Comparison of ENCODE assay signal across 11 cellular contexts in genomic region chr6:149846321-149846720, GRCh38. TPM values are rescaled to one million over a fixed set of nuclear protein-coding genes. Genes with fewer than 3 reads are reported as not detected.
DNase-seq lines count a peak whose midpoint lies in the region; ATAC-seq and TF ChIP-seq lines count a peak whose summit lies in the region.
"Had no signal": no experiment of that assay in that cellular context is flagged by ENCODE, and none has a peak within 500 bp of the region (broad histone marks: within the 10 kb centered on the region; RNA-seq: fewer than 3 reads in every experiment).

No MANE protein-coding gene starts in this region.

- ATAC-seq in omental fat pad (ENCODE audit: low FRiP score) (peak; percentile 70), HG03159 (IDR thresholded peaks at IDR 0.05; ENCODE audit: unreplicated experiment) (no peak), GM18520 (IDR thresholded peaks at IDR 0.05; ENCODE audit: unreplicated experiment) (no peak)

- no peak overlapping the region for H3K27ac ChIP-seq in caudate nucleus (ENCODE audit: low read depth, low read length)

- no peak for TF ChIP-seq CTCF in omental fat pad (IDR thresholded peaks at IDR 0.05)

- peak; percentile 85 for DNase-seq in DMS 273 (lab: John Stamatoyannopoulos, UW; ENCODE audit: unreplicated experiment)
- DNase-seq in NCI-H2171 treated with DMSO at 0.1 percent for 48 hours (lab: John Stamatoyannopoulos, UW), result peak; percentile 93
- peak in 32 of 61 donors; percentile 4 to 75 (median 22) for DNase-seq in caudate nucleus (lab: John Stamatoyannopoulos, UW)
- peak; percentile 35 for DNase-seq in omental fat pad (ENCODE audit: low spot score)
- DNase-seq in SKM-1 treated with dmso at 0.1 percent for 144 hours (lab: John Stamatoyannopoulos, UW; ENCODE audit: unreplicated experiment), result no peak
- DNase-seq in NCI-H774 (lab: John Stamatoyannopoulos, UW), result no peak
- DNase-seq: activated T-cell treated with anti-CD3 and anti-CD28 coated beads, Interleukin-2, amount 50 U/mL, for 24 hours had no signal

RNA-seq across cellular contexts. Expression of gene LRP11, which starts 17.8 kb away (rescaled TPM):
- total RNA-seq in omental fat pad, result 10 to 100 TPM; 30.5 to 39.4 (median 33.5) TPM

RNA-seq across cellular contexts. Expression of gene RAET1E, which starts 51.6 kb away (rescaled TPM):
- 10 to 100 TPM in 1 of 4 donors, 1 to 10 TPM in 3; 1.4 to 17.5 (median 2.7) TPM for total RNA-seq in omental fat pad
- total RNA-seq: endothelial cell of umbilical vein, SK-MEL-5 had no signal

Comparison
In these comparisons a context has a peak if more than half of its experiments do, and no peak if none do; other contexts are left out.
1. DNase-seq: peak in DMS 273 (single experiment), NCI-H2171 treated with DMSO at 0.1 percent for 48 hours (single experiment), caudate nucleus (32 of 61) and omental fat pad (single experiment); none in SKM-1 treated with dmso at 0.1 percent for 144 hours (single experiment) and NCI-H774 (single experiment).